18 cellular contexts compared by ENCODE assay signal in the genomic region with DNA sequence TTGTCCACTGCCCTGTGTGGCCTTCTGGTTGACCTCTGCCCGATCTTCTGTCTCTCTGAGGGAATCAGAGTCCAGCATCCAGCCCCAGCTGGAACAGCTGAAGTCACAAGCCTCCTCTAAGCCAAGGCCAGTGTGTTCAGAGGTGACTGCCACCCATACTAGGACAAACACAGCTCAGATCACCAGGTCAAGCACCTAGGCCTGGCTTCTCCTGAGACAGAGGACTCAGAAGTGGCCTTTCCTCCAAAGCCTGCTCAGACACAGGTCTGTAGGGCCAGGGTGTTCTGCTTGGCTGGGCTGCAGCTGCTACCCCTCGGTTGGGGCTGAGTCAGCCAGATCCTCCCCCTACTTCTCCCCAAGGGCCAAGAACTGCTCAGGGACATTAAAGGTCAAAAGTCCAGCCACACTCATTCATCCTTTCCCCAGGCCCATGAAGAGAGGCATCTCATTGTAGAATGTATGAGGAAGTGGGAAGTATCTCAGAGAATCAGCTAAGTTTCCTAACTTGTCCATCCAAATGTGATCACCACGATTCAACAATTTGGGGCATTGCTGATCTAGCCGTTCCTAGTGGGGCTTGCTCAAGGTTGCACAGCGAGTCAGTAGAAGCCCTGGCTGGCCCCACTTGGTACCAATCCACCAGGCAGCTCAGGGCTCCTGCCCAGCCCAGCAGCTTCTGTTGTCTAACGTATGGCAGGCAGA. TPM values are rescaled to one million over a fixed set of nuclear protein-coding genes. Genes with fewer than 3 reads are reported as not detected.
DNase-seq lines count a peak whose midpoint lies in the region; ATAC-seq and TF ChIP-seq lines count a peak whose summit lies in the region.
"Had no signal": no experiment of that assay in that cellular context is flagged by ENCODE, and none has a peak within 500 bp of the region (broad histone marks: within the 10 kb centered on the region; RNA-seq: fewer than 3 reads in every experiment).

No MANE protein-coding gene starts in this region.

- peak; percentile 10 for ATAC-seq in omental fat pad (ENCODE audit: low FRiP score)
- ATAC-seq in HG03108 (IDR thresholded peaks at IDR 0.05; ENCODE audit: unreplicated experiment) = no peak
- no peak for ATAC-seq in HG03565 (IDR thresholded peaks at IDR 0.05; ENCODE audit: unreplicated experiment)

- TF ChIP-seq CTCF in omental fat pad (IDR thresholded peaks at IDR 0.05) = no peak

- DNase-seq in DMS 273 (lab: John Stamatoyannopoulos, UW; ENCODE audit: unreplicated experiment) (peak; percentile 47), DMS 273 treated with DMSO at 0.1 percent for 48 hours (lab: John Stamatoyannopoulos, UW) (no peak), RPMI7951 (ENCODE audit: low read depth) (peak; percentile 14), glomerular visceral epithelial cell (ENCODE audit: extremely low spot score) (peak; percentile 85), omental fat pad (ENCODE audit: low spot score) (no peak), T1000 (lab: John Stamatoyannopoulos, UW) (no peak)
- DNase-seq: 8988T; activated CD4-positive, alpha-beta memory T cell treated with anti-CD3 and anti-CD28 coated beads, Interleukin-2, amount 10 ng/mL, durations not matched to agents 7 days and 5 days; DMS79; NCI-H1092 treated with DMSO at 0.1 percent for 48 hours; NCI-H748 treated with DMSO at 0.1 percent for 48 hours; posterior cingulate gyrus; stimulated activated CD4-positive, alpha-beta T cell treated with anti-CD3 and anti-CD28 coated beads, Interleukin-4, amount 100 ng/mL, for 4 hours had no signal

RNA-seq across cellular contexts. Expression of a gene that starts 7.6 kb away (rescaled TPM):
- 1.4 and 2.1 TPM in 2 replicates for total RNA-seq in RPMI7951 (2014; rRNA removed; shearing (Covaris generic))
- total RNA-seq in omental fat pad = 10 to 100 TPM; 11.3 to 16.9 (median 12.9) TPM

RNA-seq across cellular contexts. Expression of a gene that starts 26.9 kb away (rescaled TPM):
- 6.9 and 9.0 TPM in 2 replicates for total RNA-seq in RPMI7951 (2014; rRNA removed; shearing (Covaris generic))
- 10 to 100 TPM in 3 of 4 donors, 1 to 10 TPM in 1; 8.5 to 13.1 (median 12.3) TPM for total RNA-seq in omental fat pad

RNA-seq across cellular contexts. Expression of a gene that starts 28.3 kb away (rescaled TPM):
- total RNA-seq in RPMI7951 (2014; rRNA removed; shearing (Covaris generic)) = 0.10 and 0.60 TPM in 2 replicates
- total RNA-seq in omental fat pad = 10 to 100 TPM in 2 of 4 donors, 1 to 10 TPM in 2; 3.2 to 82.4 (median 14.7) TPM

RNA-seq across cellular contexts. Expression of a gene that starts 33.4 kb away (rescaled TPM):
- total RNA-seq in RPMI7951 (2014; rRNA removed; shearing (Covaris generic)) = not detected in 2 replicates
- not detected for total RNA-seq in omental fat pad
- total RNA-seq: activated CD4-positive, alpha-beta memory T cell treated with anti-CD3 and anti-CD28 coated beads, Interleukin-2, amount 10 ng/mL, durations not matched to agents 7 days and 5 days; dermis microvascular lymphatic vessel endothelial cell; lung; temporal lobe had no signal

RNA-seq across cellular contexts. Expression of a gene that starts 41.1 kb away (rescaled TPM):
- 79.6 and 91.8 TPM in 2 replicates for total RNA-seq in RPMI7951 (2014; rRNA removed; shearing (Covaris generic))
- total RNA-seq in omental fat pad = 10 to 100 TPM; 62.7 to 86.0 (median 72.4) TPM

Comparison
In these comparisons a context has a peak if more than half of its experiments do, and no peak if none do; other contexts are left out.
1. DNase-seq: peak in DMS 273 (single experiment), RPMI7951 (single experiment) and glomerular visceral epithelial cell (single experiment); none in DMS 273 treated with DMSO at 0.1 percent for 48 hours (single experiment), omental fat pad (single experiment) and T1000 (single experiment).